Comparison of ENCODE assay signal across 1 cellular context in the genomic region with DNA sequence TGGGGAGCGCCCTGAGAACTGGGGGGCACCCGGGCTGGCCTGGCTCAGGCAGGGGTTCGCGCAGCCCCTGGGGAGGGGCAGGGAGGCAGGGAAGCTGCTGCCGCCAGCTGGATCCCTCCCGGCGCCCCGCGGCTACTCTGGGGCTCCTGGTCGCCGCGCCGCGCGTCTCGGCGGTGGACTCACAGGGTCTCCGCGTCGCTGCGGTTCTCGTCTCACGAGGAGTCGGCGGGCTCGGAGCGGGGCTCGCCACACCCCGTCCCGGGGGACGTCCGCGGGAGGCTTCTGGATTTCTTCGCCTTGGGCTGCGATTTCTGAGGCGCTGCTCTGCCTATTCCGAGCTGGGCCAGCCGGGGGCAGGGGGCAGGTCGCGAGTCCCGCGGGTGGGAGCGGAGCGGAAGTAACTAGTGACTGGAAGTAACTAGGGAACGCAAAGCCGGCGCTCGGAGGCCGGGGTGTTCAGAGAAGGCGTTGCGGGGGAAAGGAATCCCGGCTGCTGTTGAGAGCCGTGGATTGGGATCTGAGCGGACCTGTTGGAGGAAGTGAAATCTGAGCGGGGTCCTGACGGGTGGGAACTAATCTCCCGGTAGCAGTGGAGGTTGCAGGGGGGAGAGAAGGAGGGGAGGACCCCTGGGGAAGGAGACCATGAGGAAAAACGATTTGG.
TF ChIP-seq lines count a peak whose summit lies in the region.

No MANE protein-coding gene starts in this region.

TF ChIP-seq in HepG2, 621 proteins besides CTCF, POLR2A, EP300 and RAD21 (continued from another document and continues in another):
- TF ChIP-seq ZNF18 (CRISPR knock-in tag; IDR thresholded peaks at IDR 0.05; ENCODE audit: insufficient replicate concordance): no peak
- no peak for TF ChIP-seq ATF2 (CRISPR knock-in tag; IDR thresholded peaks at IDR 0.05)
- TF ChIP-seq MYC (CRISPR knock-in tag; IDR thresholded peaks at IDR 0.05; ENCODE audit: borderline replicate concordance): peak; percentile 21; the same call in 1 of the 2 replicates
- no peak for TF ChIP-seq ZNF749 (CRISPR knock-in tag; IDR thresholded peaks at IDR 0.05; ENCODE audit: borderline replicate concordance)
- TF ChIP-seq ZNF678 (CRISPR knock-in tag; IDR thresholded peaks at IDR 0.05): no peak
- no peak for TF ChIP-seq ONECUT2 (CRISPR knock-in tag; IDR thresholded peaks at IDR 0.05)
- TF ChIP-seq, protein P1, sequence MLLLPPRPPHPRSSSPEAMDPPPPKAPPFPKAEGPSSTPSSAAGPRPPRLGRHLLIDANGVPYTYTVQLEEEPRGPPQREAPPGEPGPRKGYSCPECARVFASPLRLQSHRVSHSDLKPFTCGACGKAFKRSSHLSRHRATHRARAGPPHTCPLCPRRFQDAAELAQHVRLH (CRISPR knock-in tag; IDR thresholded peaks at IDR 0.05; ENCODE audit: borderline replicate concordance, low read depth): no peak
- no peak for TF ChIP-seq ZNF720 (CRISPR knock-in tag; IDR thresholded peaks at IDR 0.05)
- TF ChIP-seq PBX3 (CRISPR knock-in tag; IDR thresholded peaks at IDR 0.05; ENCODE audit: borderline replicate concordance): no peak
- TF ChIP-seq POGK (CRISPR knock-in tag; conservative IDR thresholded peaks at IDR 0.05): no peak
- TF ChIP-seq SMYD3 (CRISPR knock-in tag; IDR thresholded peaks at IDR 0.05): no peak
- TF ChIP-seq, protein P2, sequence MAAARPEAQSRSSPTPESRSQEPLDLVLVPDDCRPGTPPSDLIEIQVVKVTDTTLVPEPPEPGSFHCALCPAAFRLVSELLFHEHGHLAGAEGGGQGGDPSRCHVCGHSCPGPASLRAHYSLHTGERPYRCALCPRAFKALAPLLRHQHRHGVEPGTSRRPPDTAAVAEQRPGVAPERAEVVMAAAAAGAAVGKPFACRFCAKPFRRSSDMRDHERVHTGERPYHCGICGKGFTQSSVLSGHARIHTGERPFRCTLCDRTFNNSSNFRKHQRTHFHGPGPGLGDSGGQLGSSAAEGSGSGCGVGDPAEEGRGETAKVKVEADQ (CRISPR knock-in tag; IDR thresholded peaks at IDR 0.05; ENCODE audit: borderline replicate concordance): no peak
- no peak for TF ChIP-seq SNRNP70 (IDR thresholded peaks at IDR 0.05; ENCODE audit: low read depth, low read length)
- TF ChIP-seq, protein P3, sequence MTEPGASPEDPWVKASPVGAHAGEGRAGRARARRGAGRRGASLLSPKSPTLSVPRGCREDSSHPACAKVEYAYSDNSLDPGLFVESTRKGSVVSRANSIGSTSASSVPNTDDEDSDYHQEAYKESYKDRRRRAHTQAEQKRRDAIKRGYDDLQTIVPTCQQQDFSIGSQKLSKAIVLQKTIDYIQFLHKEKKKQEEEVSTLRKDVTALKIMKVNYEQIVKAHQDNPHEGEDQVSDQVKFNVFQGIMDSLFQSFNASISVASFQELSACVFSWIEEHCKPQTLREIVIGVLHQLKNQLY (CRISPR knock-in tag; IDR thresholded peaks at IDR 0.05): no peak
- no peak for TF ChIP-seq RCOR2 (CRISPR knock-in tag; IDR thresholded peaks at IDR 0.05)
- TF ChIP-seq NKX3-1 (CRISPR knock-in tag; IDR thresholded peaks at IDR 0.05): peak; percentile 40; the same call in 1 of the 2 replicates
- TF ChIP-seq SNAI1 (CRISPR knock-in tag; IDR thresholded peaks at IDR 0.05; ENCODE audit: borderline replicate concordance): no peak
- peak; percentile 36; the same call in 1 of the 2 replicates for TF ChIP-seq ZNF670 (CRISPR knock-in tag; IDR thresholded peaks at IDR 0.05; ENCODE audit: borderline replicate concordance)
- TF ChIP-seq ZBTB8A (CRISPR knock-in tag; IDR thresholded peaks at IDR 0.05; ENCODE audit: borderline replicate concordance, low read depth): no peak
- TF ChIP-seq ZNF484 (CRISPR knock-in tag; IDR thresholded peaks at IDR 0.05; ENCODE audit: borderline replicate concordance, low read depth): no peak
- no peak for TF ChIP-seq KIAA2018 (CRISPR knock-in tag; IDR thresholded peaks at IDR 0.05; ENCODE audit: borderline replicate concordance)
- TF ChIP-seq KDM3A (CRISPR knock-in tag; IDR thresholded peaks at IDR 0.05; ENCODE audit: low read depth): no peak
- no peak for TF ChIP-seq FUBP1 (CRISPR knock-in tag; IDR thresholded peaks at IDR 0.05; ENCODE audit: borderline replicate concordance)
- no peak; the same call in 1 of the 2 replicates for TF ChIP-seq ZNF263 (CRISPR knock-in tag; IDR thresholded peaks at IDR 0.05)
- TF ChIP-seq ZNF556 (CRISPR knock-in tag; IDR thresholded peaks at IDR 0.05; ENCODE audit: borderline replicate concordance): peak; percentile 69
- TF ChIP-seq SMARCC2 (IDR thresholded peaks at IDR 0.05): no peak
- no peak for TF ChIP-seq NFIC (IDR thresholded peaks at IDR 0.05; ENCODE audit: low read length)
- TF ChIP-seq ZNF781 (CRISPR knock-in tag; IDR thresholded peaks at IDR 0.05; ENCODE audit: borderline replicate concordance, not compliant biosample characterization): no peak
- TF ChIP-seq ZNF138 (CRISPR knock-in tag; IDR thresholded peaks at IDR 0.05; ENCODE audit: low read depth): no peak
- TF ChIP-seq ZNF589 (CRISPR knock-in tag; conservative IDR thresholded peaks at IDR 0.05): 0 out of 2 replicates have a peak, but pooled peaks have one; percentile 67
- no peak for TF ChIP-seq PPARG (CRISPR knock-in tag; conservative IDR thresholded peaks at IDR 0.05)
- no peak for TF ChIP-seq PAX8 (CRISPR knock-in tag; IDR thresholded peaks at IDR 0.05; ENCODE audit: borderline replicate concordance)
- no peak for TF ChIP-seq GZF1 (CRISPR knock-in tag; IDR thresholded peaks at IDR 0.05)
- TF ChIP-seq ZNF276 (CRISPR knock-in tag; IDR thresholded peaks at IDR 0.05; ENCODE audit: low read depth): 0 out of 2 replicates have a peak, but pooled peaks have one; percentile 35
- 0 out of 2 replicates have a peak, but pooled peaks have one; percentile 24 for TF ChIP-seq ZBTB42 (CRISPR knock-in tag; IDR thresholded peaks at IDR 0.05)
- no peak for TF ChIP-seq RFX5 (IDR thresholded peaks at IDR 0.05; ENCODE audit: low read depth, low read length)
